Comparison of ENCODE assay signal across 25 cellular contexts in genomic region chr11:57438345-57439280, GRCh38. TPM values are rescaled to one million over a fixed set of nuclear protein-coding genes. Genes with fewer than 3 reads are reported as not detected.
DNase-seq lines count a peak whose midpoint lies in the region; ATAC-seq and TF ChIP-seq lines count a peak whose summit lies in the region.
"Had no signal": no experiment of that assay in that cellular context is flagged by ENCODE, and none has a peak within 500 bp of the region (broad histone marks: within the 10 kb centered on the region; RNA-seq: fewer than 3 reads in every experiment).

No MANE protein-coding gene starts in this region.

- H4K20me1 ChIP-seq in hepatocyte (ENCODE audit: insufficient read depth, poor library complexity, severe bottlenecking), result no peaks in the 10 kb centered on the region

- H3K4me1 Mint-ChIP-seq in activated CD4-positive, alpha-beta T cell treated with anti-CD3 and anti-CD28 coated beads, Interleukin-2, amount 10 ng/mL, durations not matched to agents 24 days and 14 days, result no peaks in the 10 kb centered on the region
- H3K4me1 Mint-ChIP-seq: CD4-positive, CD25-positive, alpha-beta regulatory T cell had no signal

- 81% methylated on average over 12 of the region's 12 CpGs for WGBS in hepatocyte (ENCODE audit: low lambda C conversion rate, missing lambda C conversion rate)
- WGBS in suprapubic skin, result 83% methylated on average over 11 of the region's 12 CpGs
- WGBS in gastroesophageal sphincter (ENCODE audit: low coverage in 1 of 2), 2 donors, result 87 to 90% methylated on average over 11 to 12 of the region's 12 CpGs

- H3K36me3 ChIP-seq in hepatocyte (replicated peaks; ENCODE audit: insufficient read depth, low read depth), result no peaks in the 10 kb centered on the region
- no peaks in the 10 kb centered on the region for H3K36me3 ChIP-seq in mucosa of descending colon (ENCODE audit: low read depth)
- H3K36me3 ChIP-seq in suprapubic skin, result no peaks in the 10 kb centered on the region
- no peaks in the 10 kb centered on the region for H3K36me3 ChIP-seq in gastroesophageal sphincter
- H3K36me3 ChIP-seq: SJSA1 had no signal

- H3K27me3 ChIP-seq in hepatocyte (no peaks in the 10 kb centered on the region), suprapubic skin (no peaks in the 10 kb centered on the region), gastroesophageal sphincter (no peaks in the 10 kb centered on the region)
- H3K27me3 ChIP-seq: SJSA1 had no signal

- H3K4me3 ChIP-seq in hepatocyte (no peak overlapping the region), mucosa of descending colon (no peak overlapping the region), suprapubic skin (no peak overlapping the region), gastroesophageal sphincter (no peak overlapping the region)
- H3K4me3 ChIP-seq: PC-9, SJSA1 had no signal

- H3K9me2 ChIP-seq in hepatocyte (replicated peaks; ENCODE audit: insufficient read depth), result no peaks in the 10 kb centered on the region

- no peaks in the 10 kb centered on the region for H3K36me3 Mint-ChIP-seq in activated CD4-positive, alpha-beta T cell treated with anti-CD3 and anti-CD28 coated beads, Interleukin-2, amount 10 ng/mL, durations not matched to agents 24 days and 14 days (ENCODE audit: low read depth)
- H3K36me3 Mint-ChIP-seq: CD4-positive, CD25-positive, alpha-beta regulatory T cell had no signal

- no peak overlapping the region for H3K4me2 ChIP-seq in hepatocyte
- H3K4me2 ChIP-seq: PC-9 had no signal

- DNase-seq in NCI-H510A treated with DMSO at 0.1 percent for 48 hours (lab: John Stamatoyannopoulos, UW) (peak; percentile 23), NCI-H510A (lab: John Stamatoyannopoulos, UW) (no peak), hepatocyte (ENCODE audit: low spot score) (no peak), mucosa of descending colon (no peak), suprapubic skin (ENCODE audit: low spot score in 2 of 2) (no peak)
- no peak for DNase-seq in activated CD4-positive, alpha-beta T cell treated with anti-CD3 and anti-CD28 coated beads, Interleukin-2, amount 10 ng/mL, durations not matched to agents 24 days and 14 days
- DNase-seq: 8988T; CD4-positive, CD25-positive, alpha-beta regulatory T cell; H7; KBM-7; MV-4-11; NCI-H1105; NCI-H1436 treated with DMSO at 0.1 percent for 48 hours; NCI-H1930; NCI-H2107; NCI-H526 treated with DMSO at 0.1 percent for 48 hours; PC-9; Right ventricle myocardium superior had no signal

- ATAC-seq in mucosa of descending colon, result peak; percentile 78
- ATAC-seq in gastroesophageal sphincter, result no peak

- H3K4me1 ChIP-seq in hepatocyte (ENCODE audit: insufficient read depth), result peaks cover 12% of the 10 kb centered on the region
- no peaks in the 10 kb centered on the region for H3K4me1 ChIP-seq in mucosa of descending colon (ENCODE audit: low read depth)
- H3K4me1 ChIP-seq in suprapubic skin, result peaks cover 15% of the 10 kb centered on the region
- H3K4me1 ChIP-seq in gastroesophageal sphincter, result peaks cover 6 to 20% (median 8%) of the 10 kb centered on the region in 3 donors

- TF ChIP-seq POLR2A in suprapubic skin (IDR thresholded peaks at IDR 0.05) (no peak), gastroesophageal sphincter (IDR thresholded peaks at IDR 0.05) (no peak)

- H3K79me2 ChIP-seq in hepatocyte, result no peaks in the 10 kb centered on the region

- TF ChIP-seq EP300 in suprapubic skin (IDR thresholded peaks at IDR 0.05), result no peak
- no peak for TF ChIP-seq EP300 in gastroesophageal sphincter (IDR thresholded peaks at IDR 0.05)

- intact Hi-C loops in mucosa of descending colon (cut with DNase I, micrococcal nuclease), result no loop called here
- intact Hi-C loops in activated CD4-positive, alpha-beta T cell treated with anti-CD3 and anti-CD28 coated beads, Interleukin-2, amount 10 ng/mL, durations not matched to agents 24 days and 14 days (cut with micrococcal nuclease), result no loop called here

- H3K27ac Mint-ChIP-seq in activated CD4-positive, alpha-beta T cell treated with anti-CD3 and anti-CD28 coated beads, Interleukin-2, amount 10 ng/mL, durations not matched to agents 24 days and 14 days, result no peak overlapping the region

- peak overlapping the region; percentile 37 for H3K27ac ChIP-seq in hepatocyte
- H3K27ac ChIP-seq in suprapubic skin, result no peak overlapping the region
- no peak overlapping the region for H3K27ac ChIP-seq in gastroesophageal sphincter
- H3K27ac ChIP-seq: HL-60, PC-9, SJSA1 had no signal

- no peak overlapping the region for H2AFZ ChIP-seq in hepatocyte
- H2AFZ ChIP-seq: PC-9 had no signal

- no peak overlapping the region for H3K4me3 Mint-ChIP-seq in activated CD4-positive, alpha-beta T cell treated with anti-CD3 and anti-CD28 coated beads, Interleukin-2, amount 10 ng/mL, durations not matched to agents 24 days and 14 days
- H3K4me3 Mint-ChIP-seq: CD4-positive, CD25-positive, alpha-beta regulatory T cell had no signal

- H3K9me3 ChIP-seq in hepatocyte (ENCODE audit: low read depth), result no peaks in the 10 kb centered on the region
- no peaks in the 10 kb centered on the region for H3K9me3 ChIP-seq in mucosa of descending colon
- H3K9me3 ChIP-seq in suprapubic skin, result no peaks in the 10 kb centered on the region
- H3K9me3 ChIP-seq in gastroesophageal sphincter, result no peaks in the 10 kb centered on the region
- H3K9me3 ChIP-seq: SJSA1 had no signal

- TF ChIP-seq CTCF in hepatocyte (IDR thresholded peaks at IDR 0.05; ENCODE audit: poor library complexity) (no peak), mucosa of descending colon (IDR thresholded peaks at IDR 0.05) (no peak), suprapubic skin (IDR thresholded peaks at IDR 0.05) (no peak), gastroesophageal sphincter (IDR thresholded peaks at IDR 0.05) (no peak)

- no peaks in the 10 kb centered on the region for H3K9me3 Mint-ChIP-seq in activated CD4-positive, alpha-beta T cell treated with anti-CD3 and anti-CD28 coated beads, Interleukin-2, amount 10 ng/mL, durations not matched to agents 24 days and 14 days
- H3K9me3 Mint-ChIP-seq: CD4-positive, CD25-positive, alpha-beta regulatory T cell had no signal

- H3K27me3 Mint-ChIP-seq in activated CD4-positive, alpha-beta T cell treated with anti-CD3 and anti-CD28 coated beads, Interleukin-2, amount 10 ng/mL, durations not matched to agents 24 days and 14 days, result peaks cover 10% of the 10 kb centered on the region
- H3K27me3 Mint-ChIP-seq: CD4-positive, CD25-positive, alpha-beta regulatory T cell had no signal

RNA-seq across cellular contexts. Expression of gene SLC43A3, which starts 11.7 kb away (rescaled TPM):
- 10.5 and 19.3 TPM in 2 replicates for total RNA-seq in hepatocyte
- polyA plus RNA-seq in hepatocyte, result 13.5 and 20.7 TPM in 2 replicates
- 10 to 100 TPM in 2 of 3 donors, 1 to 10 TPM in 1; 6.3 to 24.4 (median 16.9) TPM for total RNA-seq in mucosa of descending colon
- 10 to 100 TPM; 44.5 to 70.4 (median 60.0) TPM for total RNA-seq in suprapubic skin
- 255 and 261 TPM in 2 replicates for total RNA-seq in activated CD4-positive, alpha-beta T cell treated with anti-CD3 and anti-CD28 coated beads, Interleukin-2, amount 10 ng/mL, durations not matched to agents 24 days and 14 days
- total RNA-seq in gastroesophageal sphincter, result 10 to 100 TPM; 40.9 to 75.9 (median 60.0) TPM

RNA-seq across cellular contexts. Expression of gene RTN4RL2, which starts 21.7 kb away (rescaled TPM):
- total RNA-seq in hepatocyte (1.4 and 2.4 TPM in 2 replicates), mucosa of descending colon (under 1 TPM; 0.38 to 0.73 (median 0.48) TPM), suprapubic skin (1 to 10 TPM in 3 of 4 donors, under 1 TPM in 1; 0.64 to 4.8 (median 3.2) TPM), gastroesophageal sphincter (1 to 10 TPM in 1 of 4 donors, under 1 TPM in 2, not detected in 1; 0.12 to 2.3 (median 0.27) TPM)
- 5.8 and 10.6 TPM in 2 replicates for polyA plus RNA-seq in hepatocyte
- total RNA-seq in activated CD4-positive, alpha-beta T cell treated with anti-CD3 and anti-CD28 coated beads, Interleukin-2, amount 10 ng/mL, durations not matched to agents 24 days and 14 days, result 0.23 and 0.26 TPM in 2 replicates
- total RNA-seq: CD4-positive, CD25-positive, alpha-beta regulatory T cell; SJSA1 had no signal

RNA-seq across cellular contexts. Expression of gene PRG2, which starts 48.2 kb away (rescaled TPM):
- total RNA-seq in hepatocyte (not detected in 2 replicates), mucosa of descending colon (under 1 TPM in 1 of 3 donors, not detected in 2; 0.24 TPM), suprapubic skin (1 to 10 TPM in 1 of 4 donors, under 1 TPM in 1, not detected in 2; 0.36 to 1.8 TPM), gastroesophageal sphincter (not detected)
- not detected in 2 replicates for polyA plus RNA-seq in hepatocyte
- total RNA-seq in activated CD4-positive, alpha-beta T cell treated with anti-CD3 and anti-CD28 coated beads, Interleukin-2, amount 10 ng/mL, durations not matched to agents 24 days and 14 days, result 0.35 and 0.38 TPM in 2 replicates
- total RNA-seq: CD4-positive, CD25-positive, alpha-beta regulatory T cell; H7; LHCN-M2; MCF 10A; PC-9; Right ventricle myocardium superior; RPMI7951; SJSA1 had no signal
- polyA plus RNA-seq: BJ had no signal

RNA-seq across cellular contexts. Expression of gene PRG3, which starts 57.7 kb away (rescaled TPM):
- total RNA-seq in hepatocyte (not detected in 2 replicates), mucosa of descending colon (not detected), suprapubic skin (not detected), gastroesophageal sphincter (not detected)
- not detected in 2 replicates for polyA plus RNA-seq in hepatocyte
- total RNA-seq in activated CD4-positive, alpha-beta T cell treated with anti-CD3 and anti-CD28 coated beads, Interleukin-2, amount 10 ng/mL, durations not matched to agents 24 days and 14 days, result not detected in 2 replicates
- total RNA-seq: CD4-positive, CD25-positive, alpha-beta regulatory T cell; H7; LHCN-M2; MCF 10A; PC-9; Right ventricle myocardium superior; RPMI7951; SJSA1 had no signal
- polyA plus RNA-seq: BJ; CD4-positive, CD25-positive, alpha-beta regulatory T cell had no signal
